In the genomic region with DNA sequence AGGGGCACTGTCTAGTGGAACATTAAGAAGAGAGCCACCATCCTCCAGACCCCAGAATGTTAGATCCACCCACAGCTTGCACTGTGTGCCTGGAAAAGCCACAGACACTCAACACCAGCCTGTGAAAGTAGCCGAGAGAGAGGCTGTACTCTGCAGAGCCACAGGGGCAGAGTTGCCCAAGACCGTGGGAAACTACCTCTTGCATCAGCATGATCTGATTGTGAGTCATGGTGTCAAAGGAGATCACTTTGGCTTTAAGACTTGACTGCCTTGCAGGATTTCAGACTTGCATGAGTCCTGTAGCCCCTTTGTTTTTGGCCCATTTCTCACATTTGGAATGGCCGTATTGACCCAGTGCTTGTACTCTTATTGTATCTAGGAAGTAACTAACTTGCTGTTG, we compare ENCODE assay signal across 13 cellular contexts.
A peak's percentile ranks its signal among the peaks of the same experiment; 100 is the strongest.
DNase-seq lines count a peak whose midpoint lies in the region; ATAC-seq and TF ChIP-seq lines count a peak whose summit lies in the region.
"Had no signal": no experiment of that assay in that cellular context is flagged by ENCODE, and none has a peak within 500 bp of the region (broad histone marks: within the 10 kb centered on the region; RNA-seq: fewer than 3 reads in every experiment).

No MANE protein-coding gene starts in this region.

- CTCF ChIA-PET in AG04449 (lab: Yijun Ruan, JAX): no interaction called here

- no peak for TF ChIP-seq CTCF in AG04449 (IDR thresholded peaks at IDR 0.05; ENCODE audit: insufficient read depth, low read length, missing control alignments)

- DNase-seq in AG04449 (ENCODE audit: low read depth, low spot score): peak; percentile 16
- peak; percentile 80 for DNase-seq in HCEC 1CT
- peak; percentile 19 for DNase-seq in SW480 (ENCODE audit: low spot score)
- DNase-seq in iris pigment epithelial cell (ENCODE audit: low read depth): peak; percentile 95
- DNase-seq in GDM1 (lab: John Stamatoyannopoulos, UW): no peak
- no peak for DNase-seq in NCI-H146 (lab: John Stamatoyannopoulos, UW)
- DNase-seq: activated CD8-positive, alpha-beta memory T cell treated with anti-CD3 and anti-CD28 coated beads, Interleukin-2, amount 10 ng/mL, durations not matched to agents 7 days and 5 days; colonic mucosa; NCI-H1694; posterior cingulate gyrus had no signal

- no peak for ATAC-seq in GM19397 (IDR thresholded peaks at IDR 0.05; ENCODE audit: unreplicated experiment)
- no peak for ATAC-seq in GM21390 (IDR thresholded peaks at IDR 0.05; ENCODE audit: unreplicated experiment)
- ATAC-seq: activated CD8-positive, alpha-beta memory T cell treated with anti-CD3 and anti-CD28 coated beads, Interleukin-2, amount 10 ng/mL, durations not matched to agents 7 days and 5 days had no signal

- no peak overlapping the region for H3K4me3 ChIP-seq in AG04449 (ENCODE audit: low read depth, low read length)
- H3K4me3 ChIP-seq: colonic mucosa, SJSA1 had no signal

- POLR2A ChIA-PET in AG04449 (lab: Yijun Ruan, JAX): no interaction called here

Comparison
In these comparisons a context has a peak if more than half of its experiments do, and no peak if none do; other contexts are left out.
1. DNase-seq: peak in AG04449 (single experiment), HCEC 1CT (single experiment), SW480 (single experiment) and iris pigment epithelial cell (single experiment); none in GDM1 (single experiment) and NCI-H146 (single experiment).